Comparison of ENCODE assay signal across 2 cellular contexts in genomic region chr17:45394913-45395568, GRCh38.
TF ChIP-seq lines count a peak whose summit lies in the region.

No MANE protein-coding gene starts in this region.

TF ChIP-seq in IMR-90, 13 proteins besides CTCF, POLR2A, EP300 and RAD21:
- TF ChIP-seq MXI1 (IDR thresholded peaks at IDR 0.05; ENCODE audit: borderline replicate concordance, low read depth, low read length) (no peak), RFX5 (IDR thresholded peaks at IDR 0.05; ENCODE audit: low read depth, low read length) (no peak), CHD1 (IDR thresholded peaks at IDR 0.05; ENCODE audit: low read depth, low read length) (no peak), FOS (IDR thresholded peaks at IDR 0.05; ENCODE audit: low read depth, low read length) (no peak), ELK1 (IDR thresholded peaks at IDR 0.05; ENCODE audit: borderline replicate concordance, low read depth, low read length) (no peak), BHLHE40 (IDR thresholded peaks at IDR 0.05; ENCODE audit: low read depth, low read length) (no peak; the same call in 1 of the 2 replicates), SMC3 (IDR thresholded peaks at IDR 0.05; ENCODE audit: low read depth, low read length) (peak; percentile 58), MAZ (IDR thresholded peaks at IDR 0.05; ENCODE audit: borderline replicate concordance, low read depth, low read length) (peak; percentile 55; the same call in 1 of the 2 replicates), NFE2L2 (IDR thresholded peaks at IDR 0.05; ENCODE audit: low read depth, low read length) (no peak), CEBPB (IDR thresholded peaks at IDR 0.05; ENCODE audit: low read depth, low read length) (no peak), USF2 (IDR thresholded peaks at IDR 0.05; ENCODE audit: low read depth, low read length) (no peak), RCOR1 (IDR thresholded peaks at IDR 0.05; ENCODE audit: insufficient replicate concordance, low read length) (no peak), MAFK (IDR thresholded peaks at IDR 0.05; ENCODE audit: low read depth, low read length) (no peak)

TF ChIP-seq in K562, 482 proteins besides CTCF, POLR2A, EP300 and RAD21 (continues in another document):
- TF ChIP-seq KAT2B (IDR thresholded peaks at IDR 0.05; ENCODE audit: low read depth, low read length) (no peak), ZNF197 (CRISPR knock-in tag; IDR thresholded peaks at IDR 0.05; ENCODE audit: low read depth) (no peak), RFX5 (IDR thresholded peaks at IDR 0.05; ENCODE audit: low read depth, low read length) (no peak), TRIM24 (IDR thresholded peaks at IDR 0.05) (peak; percentile 71 to 84; a peak in 3 of 4 replicates), AFF4 (CRISPR knock-in tag; IDR thresholded peaks at IDR 0.05) (no peak), CLOCK (CRISPR knock-in tag; IDR thresholded peaks at IDR 0.05; ENCODE audit: borderline replicate concordance) (no peak), SREBF1 (IDR thresholded peaks at IDR 0.05; ENCODE audit: borderline replicate concordance, low read depth, low read length) (no peak), MYBL2 (IDR thresholded peaks at IDR 0.05; ENCODE audit: low read depth) (no peak), MYBL2 (CRISPR knock-in tag; IDR thresholded peaks at IDR 0.05; ENCODE audit: borderline replicate concordance) (no peak), IRF2 (CRISPR knock-in tag; IDR thresholded peaks at IDR 0.05) (no peak), MTF1 (CRISPR knock-in tag; IDR thresholded peaks at IDR 0.05; ENCODE audit: borderline replicate concordance) (no peak), ETV1 (tag; conservative IDR thresholded peaks at IDR 0.05; ENCODE audit: low read depth) (peak; percentile 48), MGA (IDR thresholded peaks at IDR 0.05) (0 out of 2 replicates have a peak, but pooled peaks have one; percentile 50), ZNF780A (CRISPR knock-in tag; IDR thresholded peaks at IDR 0.05) (no peak), ZNF146 (CRISPR knock-in tag; IDR thresholded peaks at IDR 0.05; ENCODE audit: unreplicated experiment) (no peak), TCF7L2 (IDR thresholded peaks at IDR 0.05; ENCODE audit: low read depth, low read length) (no peak), TAF1 (IDR thresholded peaks at IDR 0.05; ENCODE audit: control insufficient read depth, extremely low read depth, insufficient read depth, low read length, severe bottlenecking) (peak; percentile 29), ARID1B (IDR thresholded peaks at IDR 0.05) (peak; percentile 91), TAF15 (IDR thresholded peaks at IDR 0.05; ENCODE audit: low read depth, low read length) (no peak), ZNF3 (CRISPR knock-in tag; IDR thresholded peaks at IDR 0.05) (no peak), ELK3 (CRISPR knock-in tag; IDR thresholded peaks at IDR 0.05) (no peak), STAT6 (CRISPR knock-in tag; IDR thresholded peaks at IDR 0.05) (no peak), SNRNP70 (optimal IDR thresholded peaks at IDR 0.05; ENCODE audit: low read depth, low read length) (no peak), EZH2 (IDR thresholded peaks at IDR 0.05; ENCODE audit: borderline replicate concordance, low read depth, low read length) (no peak), HOMEZ (CRISPR knock-in tag; IDR thresholded peaks at IDR 0.05) (no peak), CBX1 (IDR thresholded peaks at IDR 0.05; ENCODE audit: low read depth) (peak; percentile 39; the same call in 1 of the 2 replicates), ZNF23 (CRISPR knock-in tag; IDR thresholded peaks at IDR 0.05) (no peak), CBFA2T3 (IDR thresholded peaks at IDR 0.05) (peak; percentile 90)
